3 cellular contexts compared by ENCODE assay signal in genomic region chr19:30846102-30846501, GRCh38.
"Had no signal": no experiment of that assay in that cellular context is flagged by ENCODE, and none has a peak within 500 bp of the region (broad histone marks: within the 10 kb centered on the region; RNA-seq: fewer than 3 reads in every experiment).

No MANE protein-coding gene starts in this region.

- ATAC-seq: GM12878 had no signal

- DNase-seq: GDM1, GF-D8 had no signal

- H3K4me3 ChIP-seq: GM12878 had no signal
